In genomic region chr18:10085876-10086275, GRCh38 we compare ENCODE assay signal across 1 cellular context.
TF ChIP-seq lines count a peak whose summit lies in the region.

No MANE protein-coding gene starts in this region.

TF ChIP-seq in WTC11, 78 proteins besides CTCF, POLR2A, EP300 and RAD21 (continued from another document):
- TF ChIP-seq, protein P1, sequence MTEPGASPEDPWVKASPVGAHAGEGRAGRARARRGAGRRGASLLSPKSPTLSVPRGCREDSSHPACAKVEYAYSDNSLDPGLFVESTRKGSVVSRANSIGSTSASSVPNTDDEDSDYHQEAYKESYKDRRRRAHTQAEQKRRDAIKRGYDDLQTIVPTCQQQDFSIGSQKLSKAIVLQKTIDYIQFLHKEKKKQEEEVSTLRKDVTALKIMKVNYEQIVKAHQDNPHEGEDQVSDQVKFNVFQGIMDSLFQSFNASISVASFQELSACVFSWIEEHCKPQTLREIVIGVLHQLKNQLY (CRISPR knock-in tag; IDR thresholded peaks at IDR 0.05): no peak
- TF ChIP-seq ELF4 (CRISPR knock-in tag; IDR thresholded peaks at IDR 0.05; ENCODE audit: low read depth) (no peak), FOXK1 (CRISPR knock-in tag; IDR thresholded peaks at IDR 0.05) (no peak), CBFB (CRISPR knock-in tag; IDR thresholded peaks at IDR 0.05; ENCODE audit: low read depth) (no peak), ZNF219 (CRISPR knock-in tag; IDR thresholded peaks at IDR 0.05; ENCODE audit: borderline replicate concordance) (no peak), ZNF416 (CRISPR knock-in tag; IDR thresholded peaks at IDR 0.05) (no peak), ZBTB21 (CRISPR knock-in tag; IDR thresholded peaks at IDR 0.05; ENCODE audit: borderline replicate concordance) (no peak), ATF6 (CRISPR knock-in tag; IDR thresholded peaks at IDR 0.05) (no peak), USF2 (CRISPR knock-in tag; IDR thresholded peaks at IDR 0.05) (no peak), ZNF138 (CRISPR knock-in tag; conservative IDR thresholded peaks at IDR 0.05) (no peak), SMAD3 (CRISPR knock-in tag; IDR thresholded peaks at IDR 0.05; ENCODE audit: borderline replicate concordance) (no peak), TCF7 (CRISPR knock-in tag; IDR thresholded peaks at IDR 0.05; ENCODE audit: low read depth) (no peak), PRRX2 (CRISPR knock-in tag; IDR thresholded peaks at IDR 0.05) (no peak), GRHL2 (CRISPR knock-in tag; IDR thresholded peaks at IDR 0.05; ENCODE audit: insufficient replicate concordance, severe bottlenecking) (no peak)
- TF ChIP-seq, protein P2, sequence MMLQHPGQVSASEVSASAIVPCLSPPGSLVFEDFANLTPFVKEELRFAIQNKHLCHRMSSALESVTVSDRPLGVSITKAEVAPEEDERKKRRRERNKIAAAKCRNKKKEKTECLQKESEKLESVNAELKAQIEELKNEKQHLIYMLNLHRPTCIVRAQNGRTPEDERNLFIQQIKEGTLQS (CRISPR knock-in tag; conservative IDR thresholded peaks at IDR 0.05): no peak
